Comparison of ENCODE assay signal across 8 cellular contexts in the genomic region with DNA sequence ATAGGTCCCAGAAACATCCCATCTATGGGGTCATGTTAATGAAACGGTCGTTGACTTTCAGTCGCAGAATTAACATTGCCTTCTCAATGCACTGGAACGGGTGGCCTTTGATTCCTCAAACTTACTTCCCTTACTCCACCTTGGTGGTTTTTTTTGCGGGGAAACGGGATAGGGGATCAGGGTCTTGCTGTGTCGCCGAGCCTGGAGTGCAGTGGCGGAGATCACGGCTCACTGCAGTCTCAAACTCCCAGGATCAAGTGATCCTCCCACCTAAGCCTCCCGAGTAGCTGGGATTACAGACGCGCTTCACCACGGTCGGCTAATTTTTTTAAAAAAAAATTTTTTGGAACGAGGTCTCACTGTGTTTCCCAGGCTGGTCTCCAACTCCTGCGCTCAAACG. TPM values are rescaled to one million over a fixed set of nuclear protein-coding genes. Genes with fewer than 3 reads are reported as not detected.
DNase-seq lines count a peak whose midpoint lies in the region; ATAC-seq and TF ChIP-seq lines count a peak whose summit lies in the region.

No MANE protein-coding gene starts in this region.

- no peak for TF ChIP-seq CTCF in C4-2B (conservative IDR thresholded peaks at IDR 0.05)
- no peak for TF ChIP-seq CTCF in KMS-11 (conservative IDR thresholded peaks at IDR 0.05; ENCODE audit: low read depth, low read length)
- TF ChIP-seq CTCF in natural killer cell (IDR thresholded peaks at IDR 0.05) = no peak

- H3K4me1 ChIP-seq in KMS-11 (ENCODE audit: low read depth, poor library complexity, severe bottlenecking) = peaks cover 18% of the 10 kb centered on the region

- peaks cover 44% of the 10 kb centered on the region for H3K79me2 ChIP-seq in KMS-11 (ENCODE audit: insufficient read depth, low read depth)

- 0 out of 2 replicates have a peak, but pooled peaks cover 7% of the 10 kb centered on the region for H4K20me1 ChIP-seq in KMS-11 (ENCODE audit: insufficient read depth)

- peak overlapping the region; percentile 91 for H3K4me3 Mint-ChIP-seq in dendritic cell treated with granulocyte-macrophage colony-stimulating factor and Interleukin-4, amounts not matched to agents 40 ng/mL and 50 ng/mL, for 4 days
- peak overlapping the region; percentile 96 for H3K4me3 Mint-ChIP-seq in natural killer cell

- H3K36me3 ChIP-seq in KMS-11 (ENCODE audit: insufficient read depth) = peaks cover 3% of the 10 kb centered on the region; the same call in 1 of the 2 replicates

- intact Hi-C loops in dendritic cell treated with granulocyte-macrophage colony-stimulating factor and Interleukin-4, amounts not matched to agents 40 ng/mL and 50 ng/mL, for 4 days (cut with micrococcal nuclease) = loop anchor here (5.0 kb wide), 2 partner anchors 190 to 400 kb away; a partner anchor contains a TSS
- intact Hi-C loops in natural killer cell (cut with micrococcal nuclease) = loop anchor here (2.0 to 5.0 kb wide), 3 partner anchors 105 to 443 kb away; a partner anchor contains a TSS

- DNase-seq in natural killer cell = no peak
- DNase-seq in activated effector memory CD4-positive, alpha-beta T cell treated with anti-CD3 and anti-CD28 coated beads, Interleukin-2, amount 50 U/mL, for 16 hours = no peak
- no peak for DNase-seq in NCI-H187 (lab: John Stamatoyannopoulos, UW)
- no peak for DNase-seq in NCI-H345 treated with DMSO at 0.1 percent for 48 hours (lab: John Stamatoyannopoulos, UW; ENCODE audit: unreplicated experiment)

- H3K36me3 Mint-ChIP-seq in dendritic cell treated with granulocyte-macrophage colony-stimulating factor and Interleukin-4, amounts not matched to agents 40 ng/mL and 50 ng/mL, for 4 days (ENCODE audit: low read depth) = peaks cover 38% of the 10 kb centered on the region
- H3K36me3 Mint-ChIP-seq in natural killer cell = no peaks in the 10 kb centered on the region

- peaks cover 64% of the 10 kb centered on the region for H3K4me1 Mint-ChIP-seq in dendritic cell treated with granulocyte-macrophage colony-stimulating factor and Interleukin-4, amounts not matched to agents 40 ng/mL and 50 ng/mL, for 4 days (ENCODE audit: low read depth)
- H3K4me1 Mint-ChIP-seq in natural killer cell = peaks cover 45 to 53% of the 10 kb centered on the region in 2 donors

- peak overlapping the region; percentile 86 for H3K4me3 ChIP-seq in KMS-11 (IDR thresholded peaks at IDR 0.05; ENCODE audit: insufficient read depth, low read depth, low read length)

- H3K4me2 ChIP-seq in KMS-11 = peak overlapping the region; percentile 79

- H3K9me3 Mint-ChIP-seq in dendritic cell treated with granulocyte-macrophage colony-stimulating factor and Interleukin-4, amounts not matched to agents 40 ng/mL and 50 ng/mL, for 4 days = no peaks in the 10 kb centered on the region
- H3K9me3 Mint-ChIP-seq in natural killer cell = no peaks in the 10 kb centered on the region

- H3K27me3 Mint-ChIP-seq in dendritic cell treated with granulocyte-macrophage colony-stimulating factor and Interleukin-4, amounts not matched to agents 40 ng/mL and 50 ng/mL, for 4 days = no peaks in the 10 kb centered on the region
- H3K27me3 Mint-ChIP-seq in natural killer cell (ENCODE audit: low read depth in 2 of 2) = no peaks in the 10 kb centered on the region

- H3K27me3 ChIP-seq in KMS-11 (ENCODE audit: insufficient read depth, low read depth) = no peaks in the 10 kb centered on the region

- peak overlapping the region; percentile 92 for H2AFZ ChIP-seq in KMS-11 (ENCODE audit: low read depth)

- peak overlapping the region; percentile 91 for H3K27ac Mint-ChIP-seq in dendritic cell treated with granulocyte-macrophage colony-stimulating factor and Interleukin-4, amounts not matched to agents 40 ng/mL and 50 ng/mL, for 4 days
- peak overlapping the region; percentile 93 to 94 for H3K27ac Mint-ChIP-seq in natural killer cell

- H3K9ac ChIP-seq in KMS-11 = peak overlapping the region; percentile 68

- ATAC-seq in natural killer cell = no peak
- no peak for ATAC-seq in GM18873 (IDR thresholded peaks at IDR 0.05; ENCODE audit: low FRiP score, unreplicated experiment)

- peak overlapping the region; percentile 84 for H3K27ac ChIP-seq in C4-2B
- peak overlapping the region; percentile 44; the same call in 1 of the 2 replicates for H3K27ac ChIP-seq in KMS-11

RNA-seq across cellular contexts. Expression of a gene that starts 0.8 kb away (rescaled TPM):
- total RNA-seq in natural killer cell = 100 to 1,000 TPM; 106 to 142 (median 117) TPM

RNA-seq across cellular contexts. Expression of a gene that starts 55.4 kb away (rescaled TPM):
- under 1 TPM; 0.11 to 0.33 (median 0.12) TPM for total RNA-seq in natural killer cell
